10 cellular contexts compared by ENCODE assay signal in genomic region chr3:23162939-23163338, GRCh38. TPM values are rescaled to one million over a fixed set of nuclear protein-coding genes. Genes with fewer than 3 reads are reported as not detected.
DNase-seq lines count a peak whose midpoint lies in the region; ATAC-seq and TF ChIP-seq lines count a peak whose summit lies in the region.
"Had no signal": no experiment of that assay in that cellular context is flagged by ENCODE, and none has a peak within 500 bp of the region (broad histone marks: within the 10 kb centered on the region; RNA-seq: fewer than 3 reads in every experiment).

No MANE protein-coding gene starts in this region.

- no peak for TF ChIP-seq POLR2A in thyroid gland (IDR thresholded peaks at IDR 0.05)

- CTCF ChIA-PET in MCF 10A (lab: Yijun Ruan, JAX): interaction anchor here (0.6 to 0.8 kb wide), 2 partner anchors 241 to 987 kb away, joined by 3 to 4 read pairs; no protein-coding TSS in a partner anchor

- H3K27me3 ChIP-seq in thyroid gland (no peaks in the 10 kb centered on the region), SJCRH30 (no peaks in the 10 kb centered on the region)

- H3K9me3 ChIP-seq in thyroid gland (no peaks in the 10 kb centered on the region), SJCRH30 (replicated peaks) (0 out of 2 replicates have a peak, but pooled peaks cover 3% of the 10 kb centered on the region)

- H3K4me3 ChIP-seq in thyroid gland (replicated peaks in 1 of 3) (no peak overlapping the region), SJCRH30 (no peak overlapping the region)

- H3K36me3 ChIP-seq in thyroid gland (no peaks in the 10 kb centered on the region), SJCRH30 (no peaks in the 10 kb centered on the region)

- no peak overlapping the region for H3K27ac Mint-ChIP-seq in MCF 10A (ENCODE audit: low read depth, unreplicated experiment)

- no peak for TF ChIP-seq CTCF in thyroid gland (IDR thresholded peaks at IDR 0.05)
- TF ChIP-seq CTCF in MCF 10A (IDR thresholded peaks at IDR 0.05; ENCODE audit: unreplicated experiment): no peak

- no peaks in the 10 kb centered on the region for H3K9me3 Mint-ChIP-seq in MCF 10A (ENCODE audit: unreplicated experiment)

- DNase-seq in thyroid gland (peak; percentile 13 to 37), MCF 10A (ENCODE audit: unreplicated experiment) (no peak), SJCRH30 (no peak)
- no peak for DNase-seq in effector CD4-positive, alpha-beta T cell
- DNase-seq: activated naive CD4-positive, alpha-beta T cell treated with Interleukin-2 at 50 U/mL for 16 hours; NCI-H524 treated with DMSO at 0.1 percent for 48 hours had no signal

- POLR2A ChIA-PET in MCF 10A (lab: Yijun Ruan, JAX): no interaction called here

- intact Hi-C loops in thyroid gland (cut with DNase I) (no loop called here), MCF 10A (cut with micrococcal nuclease) (no loop called here)

- peak; percentile 53 for ATAC-seq in GM19035 (IDR thresholded peaks at IDR 0.05; ENCODE audit: unreplicated experiment)
- peak; percentile 48 for ATAC-seq in HG02623 (IDR thresholded peaks at IDR 0.05; ENCODE audit: unreplicated experiment)
- peak; percentile 43 for ATAC-seq in HG03469 (IDR thresholded peaks at IDR 0.05; ENCODE audit: unreplicated experiment)

- peaks cover 7% of the 10 kb centered on the region for H3K27me3 Mint-ChIP-seq in MCF 10A (ENCODE audit: insufficient read depth, unreplicated experiment)

- H3K4me1 Mint-ChIP-seq in MCF 10A (ENCODE audit: insufficient read depth, unreplicated experiment): peaks cover 16% of the 10 kb centered on the region

- no peaks in the 10 kb centered on the region for H3K36me3 Mint-ChIP-seq in MCF 10A (ENCODE audit: insufficient read depth, unreplicated experiment)

- H3K27ac ChIP-seq in thyroid gland (no peak overlapping the region), SJCRH30 (no peak overlapping the region)

- H3K4me1 ChIP-seq in thyroid gland (peaks cover 0 to 6% of the 10 kb centered on the region in 2 donors), SJCRH30 (peaks cover 3% of the 10 kb centered on the region; the same call in 1 of the 2 replicates)

- no peak overlapping the region for H3K4me3 Mint-ChIP-seq in MCF 10A (ENCODE audit: unreplicated experiment)

- no TSS peak for BruUV-seq in MCF 10A (replicated peaks; lab: Mats Ljungman, UMichigan)

- WGBS in thyroid gland, 2 donors: 52 to 61% methylated on average over 2 of the region's 2 CpGs

RNA-seq across cellular contexts. Expression of gene UBE2E2, which starts 40.2 kb away (rescaled TPM):
- 10 to 100 TPM; 28.5 to 46.0 (median 38.4) TPM for total RNA-seq in thyroid gland
- total RNA-seq in MCF 10A (2022): 64.3 and 69.4 TPM in 2 replicates
- 94.6 and 96.3 TPM in 2 replicates for total RNA-seq in SJCRH30 (2014; rRNA removed; shearing (Covaris generic))
- total RNA-seq: G401 had no signal

Comparison
In these comparisons a context has a peak if more than half of its experiments do, and no peak if none do; other contexts are left out.
1. DNase-seq: peak in thyroid gland (2 of 2); none in MCF 10A (single experiment), SJCRH30 (0 of 2) and effector CD4-positive, alpha-beta T cell (single experiment).
2. Peak in every context shown above with its lines, with median percentiles within 50 percentile points of each other: ATAC-seq.